Comparison of ENCODE assay signal across 19 cellular contexts in the genomic region with DNA sequence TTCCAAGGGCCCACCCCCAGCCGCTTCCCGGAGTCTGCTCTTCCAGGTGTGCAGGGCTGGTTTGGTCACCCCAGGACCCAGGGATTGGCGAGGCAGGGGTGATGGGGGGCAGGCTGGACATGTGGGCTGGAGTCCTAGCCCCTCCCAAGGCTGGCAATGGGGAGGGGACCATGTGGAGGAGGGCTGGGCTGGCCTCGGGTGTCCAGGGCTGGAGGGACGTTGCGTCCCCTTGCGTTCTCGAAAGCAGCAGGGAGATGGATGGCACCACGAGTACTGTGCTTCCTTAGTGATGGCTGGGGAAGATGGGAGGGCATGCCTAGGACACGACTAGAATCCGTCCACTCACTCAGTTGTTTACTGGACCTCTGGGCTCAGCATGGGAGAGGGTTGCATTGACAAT.
DNase-seq lines count a peak whose midpoint lies in the region; ATAC-seq and TF ChIP-seq lines count a peak whose summit lies in the region.
"Had no signal": no experiment of that assay in that cellular context is flagged by ENCODE, and none has a peak within 500 bp of the region (broad histone marks: within the 10 kb centered on the region; RNA-seq: fewer than 3 reads in every experiment).

No MANE protein-coding gene starts in this region.

- H2BK120ac ChIP-seq in trophoblast cell (ENCODE audit: insufficient read depth, low read length, poor library complexity), result no peak overlapping the region

- no peak overlapping the region for H3K23ac ChIP-seq in trophoblast cell (ENCODE audit: low read length)

- no peak overlapping the region for H2AFZ ChIP-seq in trophoblast cell (ENCODE audit: insufficient read depth, low read length, poor library complexity)
- no peak overlapping the region for H2AFZ ChIP-seq in hepatocyte
- H2AFZ ChIP-seq: GM23338 had no signal

- ATAC-seq in GM18907 (IDR thresholded peaks at IDR 0.05; ENCODE audit: unreplicated experiment), result no peak
- ATAC-seq: A549, GM12878, GM23338 had no signal

- no peak overlapping the region for H2AK5ac ChIP-seq in trophoblast cell (ENCODE audit: low read length)

- no peaks in the 10 kb centered on the region for H4K20me1 ChIP-seq in hepatocyte (ENCODE audit: insufficient read depth, poor library complexity, severe bottlenecking)

- H2BK5ac ChIP-seq in trophoblast cell (ENCODE audit: low read depth, low read length, poor library complexity), result no peak overlapping the region

- intact Hi-C loops in Caco-2 (cut with micrococcal nuclease; ENCODE audit: unreplicated experiment), result no loop called here

- H3K27ac Mint-ChIP-seq in chondrocyte (ENCODE audit: unreplicated experiment), result no peak overlapping the region
- peak overlapping the region; percentile 69 for H3K27ac Mint-ChIP-seq in nephron progenitor cell
- H3K27ac Mint-ChIP-seq in Caco-2 (ENCODE audit: unreplicated experiment), result no peak overlapping the region
- no peak overlapping the region for H3K27ac Mint-ChIP-seq in HFFc6
- H3K27ac Mint-ChIP-seq: CD4-positive, alpha-beta memory T cell; GM23338 had no signal

- H3K27me3 ChIP-seq in trophoblast cell (ENCODE audit: insufficient read depth, low read length), result no peaks in the 10 kb centered on the region
- no peaks in the 10 kb centered on the region for H3K27me3 ChIP-seq in Caco-2 (replicated peaks; ENCODE audit: control insufficient read depth, insufficient read depth, low read length)
- H3K27me3 ChIP-seq in hepatocyte, result no peaks in the 10 kb centered on the region

- H3K4me3 ChIP-seq in trophoblast cell (ENCODE audit: low read depth, low read length) (peak overlapping the region; percentile 16), Caco-2 (ENCODE audit: low read depth, low read length) (no peak overlapping the region), hepatocyte (no peak overlapping the region)
- H3K4me3 ChIP-seq: A549, GM12878, GM23338 had no signal

- no peak overlapping the region for H4K91ac ChIP-seq in trophoblast cell (ENCODE audit: low read depth, low read length)

- H3K36me3 Mint-ChIP-seq in chondrocyte (ENCODE audit: low read depth) (peaks cover 4% of the 10 kb centered on the region), nephron progenitor cell (ENCODE audit: low read depth) (no peaks in the 10 kb centered on the region), Caco-2 (ENCODE audit: insufficient read depth, unreplicated experiment) (no peaks in the 10 kb centered on the region), HFFc6 (ENCODE audit: low read depth) (peaks cover 5% of the 10 kb centered on the region)
- H3K36me3 Mint-ChIP-seq: CD4-positive, alpha-beta memory T cell had no signal

- H3K4me1 ChIP-seq in trophoblast cell (ENCODE audit: control insufficient read depth in 1 of 2, insufficient read depth in 2 of 2, low read length in 2 of 2) (peaks cover 0 to under 1% of the 10 kb centered on the region in 2 experiments), Caco-2 (no peaks in the 10 kb centered on the region), hepatocyte (ENCODE audit: insufficient read depth) (no peaks in the 10 kb centered on the region)
- H3K4me1 ChIP-seq: A549 had no signal

- H3K27ac ChIP-seq in trophoblast cell (ENCODE audit: low read depth, low read length) (no peak overlapping the region), hepatocyte (no peak overlapping the region)
- H3K27ac ChIP-seq: A549 had no signal

- no peak overlapping the region for H4K12ac ChIP-seq in trophoblast cell (ENCODE audit: low read depth, low read length)

- H3K36me3 ChIP-seq in trophoblast cell (ENCODE audit: control insufficient read depth in 1 of 2, insufficient read depth in 2 of 2, low read length in 2 of 2) (peaks cover 28 to 34% of the 10 kb centered on the region in 2 experiments), Caco-2 (ENCODE audit: control insufficient read depth, insufficient read depth, low read length) (no peaks in the 10 kb centered on the region), hepatocyte (replicated peaks; ENCODE audit: insufficient read depth, low read depth) (no peaks in the 10 kb centered on the region)

- WGBS in trophoblast cell (ENCODE audit: extremely low coverage, insufficient coverage, insufficient read length), result no CpG with 5 or more reads among the region's 11 CpGs
- WGBS in hepatocyte (ENCODE audit: low lambda C conversion rate, missing lambda C conversion rate), result 89% methylated on average over 6 of the region's 11 CpGs

- no TSS peak for BruUV-seq in Caco-2 (replicated peaks; lab: Mats Ljungman, UMichigan)

- H3K4ac ChIP-seq in trophoblast cell (ENCODE audit: low read depth, low read length), result no peak overlapping the region

- H3K18ac ChIP-seq in trophoblast cell (ENCODE audit: low read length), result no peak overlapping the region

- DNase-seq in chondrocyte (ENCODE audit: low spot score), result peak; percentile 76
- DNase-seq in nephron progenitor cell, result no peak
- DNase-seq in trophoblast cell, result no peak
- no peak for DNase-seq in Caco-2
- DNase-seq in HFFc6, result no peak
- no peak for DNase-seq in hepatocyte (ENCODE audit: low spot score)
- DNase-seq: 8988T; ACHN; C1 segment of cervical spinal cord; CD4-positive, alpha-beta memory T cell; DMS 273 treated with DMSO at 0.1 percent for 48 hours; DMS79; EL; GDM1; HCEC 1CT had no signal

- peaks cover 3% of the 10 kb centered on the region for H3K27me3 Mint-ChIP-seq in chondrocyte (ENCODE audit: low read depth)
- H3K27me3 Mint-ChIP-seq in nephron progenitor cell (ENCODE audit: low read depth, poor library complexity), result peaks cover 7% of the 10 kb centered on the region
- H3K27me3 Mint-ChIP-seq in Caco-2 (ENCODE audit: insufficient read depth, unreplicated experiment), result no peaks in the 10 kb centered on the region
- peaks cover 6% of the 10 kb centered on the region for H3K27me3 Mint-ChIP-seq in HFFc6 (ENCODE audit: insufficient read depth)

- H3K9me2 ChIP-seq in hepatocyte (replicated peaks; ENCODE audit: insufficient read depth), result no peaks in the 10 kb centered on the region

- H3K9me3 ChIP-seq in trophoblast cell (ENCODE audit: insufficient read depth, low read depth, low read length) (peaks cover 2% of the 10 kb centered on the region), Caco-2 (no peaks in the 10 kb centered on the region), hepatocyte (ENCODE audit: low read depth) (no peaks in the 10 kb centered on the region)
- H3K9me3 ChIP-seq: A549 had no signal

- no peaks in the 10 kb centered on the region for H3K79me1 ChIP-seq in trophoblast cell (ENCODE audit: low read length)

- H3K79me2 ChIP-seq in trophoblast cell (ENCODE audit: control insufficient read depth, insufficient read depth, low read length, poor library complexity) (no peaks in the 10 kb centered on the region), hepatocyte (no peaks in the 10 kb centered on the region)

- H3K9ac ChIP-seq in trophoblast cell (ENCODE audit: low read length), result peak overlapping the region; percentile 23

- POLR2A ChIA-PET in Caco-2 (lab: Charles Lee), result no interaction called here

- TF ChIP-seq CTCF in chondrocyte (IDR thresholded peaks at IDR 0.05) (no peak), nephron progenitor cell (IDR thresholded peaks at IDR 0.05) (no peak), Caco-2 (IDR thresholded peaks at IDR 0.05; ENCODE audit: insufficient read depth in 1 of 2, low read depth in 1 of 2, low read length in 1 of 2, severe bottlenecking in 1 of 2, unreplicated experiment in 1 of 2) (no peak), HFFc6 (IDR thresholded peaks at IDR 0.05) (no peak), hepatocyte (IDR thresholded peaks at IDR 0.05; ENCODE audit: poor library complexity) (no peak)

- no peak overlapping the region for H4K8ac ChIP-seq in trophoblast cell (ENCODE audit: low read depth, low read length)

- CTCF ChIA-PET in Caco-2 (lab: Charles Lee), result no interaction called here

- H3K4me3 Mint-ChIP-seq in chondrocyte (ENCODE audit: unreplicated experiment), result no peak overlapping the region
- no peak overlapping the region for H3K4me3 Mint-ChIP-seq in nephron progenitor cell
- H3K4me3 Mint-ChIP-seq in Caco-2 (ENCODE audit: unreplicated experiment), result no peak overlapping the region
- no peak overlapping the region for H3K4me3 Mint-ChIP-seq in HFFc6
- H3K4me3 Mint-ChIP-seq: CD4-positive, alpha-beta memory T cell; GM23338 had no signal

- no peaks in the 10 kb centered on the region for H3K9me3 Mint-ChIP-seq in chondrocyte (ENCODE audit: low read depth)
- H3K9me3 Mint-ChIP-seq in nephron progenitor cell, result no peaks in the 10 kb centered on the region
- no peaks in the 10 kb centered on the region for H3K9me3 Mint-ChIP-seq in Caco-2 (ENCODE audit: unreplicated experiment)
- peaks cover 55% of the 10 kb centered on the region for H3K9me3 Mint-ChIP-seq in HFFc6
- H3K9me3 Mint-ChIP-seq: CD4-positive, alpha-beta memory T cell had no signal

- no peak overlapping the region for H3K14ac ChIP-seq in trophoblast cell (ENCODE audit: low read length)

- H3K4me2 ChIP-seq in trophoblast cell (ENCODE audit: low read length) (no peak overlapping the region), hepatocyte (no peak overlapping the region)
- H3K4me2 ChIP-seq: A549, GM23338 had no signal

- H3K4me1 Mint-ChIP-seq in chondrocyte (ENCODE audit: low read depth) (peaks cover 6% of the 10 kb centered on the region), nephron progenitor cell (peaks cover 45% of the 10 kb centered on the region), Caco-2 (ENCODE audit: low read depth, unreplicated experiment) (no peaks in the 10 kb centered on the region), HFFc6 (ENCODE audit: low read depth) (no peaks in the 10 kb centered on the region)

- no peak overlapping the region for H2BK12ac ChIP-seq in trophoblast cell (ENCODE audit: low read length)
